11 cellular contexts compared by ENCODE assay signal in genomic region chrX:24513416-24513815, GRCh38. TPM values are rescaled to one million over a fixed set of nuclear protein-coding genes. Genes with fewer than 3 reads are reported as not detected.
DNase-seq lines count a peak whose midpoint lies in the region; ATAC-seq and TF ChIP-seq lines count a peak whose summit lies in the region.
"Had no signal": no experiment of that assay in that cellular context is flagged by ENCODE, and none has a peak within 500 bp of the region (broad histone marks: within the 10 kb centered on the region; RNA-seq: fewer than 3 reads in every experiment).

No MANE protein-coding gene starts in this region.

- no peaks in the 10 kb centered on the region for H3K27me3 ChIP-seq in tibial artery
- no peaks in the 10 kb centered on the region for H3K27me3 ChIP-seq in Karpas-422 (ENCODE audit: low read length)

- H3K27ac ChIP-seq in tibial artery (no peak overlapping the region), Karpas-422 (ENCODE audit: low read length) (no peak overlapping the region)
- H3K27ac ChIP-seq: C4-2B, PC-9 had no signal

- intact Hi-C loops in tibial artery (cut with DNase I; ENCODE audit: low total_unique reads), result no loop called here

- CTCF ChIA-PET in GM10248 (lab: Yijun Ruan, JAX), result no interaction called here

- H3K9me2 ChIP-seq in Karpas-422 (replicated peaks; ENCODE audit: insufficient read depth, low read length), result no peaks in the 10 kb centered on the region

- TF ChIP-seq CTCF in GM10248 (IDR thresholded peaks at IDR 0.05; ENCODE audit: control extremely low read depth, extremely low read depth, low read depth, missing control alignments) (no peak), tibial artery (IDR thresholded peaks at IDR 0.05) (no peak)

- H3K36me3 ChIP-seq in tibial artery (peaks cover 0 to 26% (median 11%) of the 10 kb centered on the region in 3 donors), Karpas-422 (ENCODE audit: insufficient read depth, low read length) (no peaks in the 10 kb centered on the region)

- H3K9me3 ChIP-seq in tibial artery (no peaks in the 10 kb centered on the region), Karpas-422 (ENCODE audit: low read length) (no peaks in the 10 kb centered on the region)

- no peaks in the 10 kb centered on the region for H4K20me1 ChIP-seq in Karpas-422 (ENCODE audit: insufficient read depth, low read depth, low read length)

- H3K4me1 ChIP-seq in tibial artery, result no peaks in the 10 kb centered on the region
- H3K4me1 ChIP-seq in Karpas-422 (ENCODE audit: low read length), result no peaks in the 10 kb centered on the region

- ATAC-seq in GM18907 (IDR thresholded peaks at IDR 0.05; ENCODE audit: unreplicated experiment), result peak; percentile 96
- ATAC-seq in HG02678 (IDR thresholded peaks at IDR 0.05; ENCODE audit: unreplicated experiment), result peak; percentile 99
- peak; percentile 89 for ATAC-seq in HG03558 (IDR thresholded peaks at IDR 0.05; ENCODE audit: extremely low read depth, unreplicated experiment)
- ATAC-seq in GM19467 (IDR thresholded peaks at IDR 0.05; ENCODE audit: unreplicated experiment), result no peak

- no peak overlapping the region for H3K9ac ChIP-seq in Karpas-422 (ENCODE audit: low read length)

- no peak overlapping the region for H2AFZ ChIP-seq in Karpas-422 (ENCODE audit: low read length)
- H2AFZ ChIP-seq: PC-9 had no signal

- POLR2A ChIA-PET in GM10248 (lab: Yijun Ruan, JAX), result no interaction called here

- no peaks in the 10 kb centered on the region for H3K79me2 ChIP-seq in Karpas-422 (ENCODE audit: low read length)

- H3K4me2 ChIP-seq in Karpas-422 (ENCODE audit: low read depth, low read length, poor library complexity, severe bottlenecking), result no peak overlapping the region
- H3K4me2 ChIP-seq: PC-9 had no signal

- H3K4me3 ChIP-seq in tibial artery, result no peak overlapping the region
- no peak overlapping the region for H3K4me3 ChIP-seq in Karpas-422 (ENCODE audit: low read length)
- H3K4me3 ChIP-seq: PC-9 had no signal

- DNase-seq in GM10248 (ENCODE audit: extremely low spot score), result peak; percentile 43
- no peak for DNase-seq in NCI-H2171 (lab: John Stamatoyannopoulos, UW)
- no peak for DNase-seq in tibial artery
- no peak for DNase-seq in Karpas-422
- DNase-seq: activated CD4-positive, alpha-beta T cell treated with anti-CD3 and anti-CD28 coated beads for 4 hours; PC-9 had no signal

RNA-seq across cellular contexts. Expression of gene PDK3, which starts 48.3 kb away (rescaled TPM):
- total RNA-seq in Karpas-422 (2014; rRNA removed; shearing (Covaris generic); ENCODE audit: low replicate concordance), result 13.8 and 20.1 TPM in 2 replicates
